Comparison of ENCODE assay signal across 23 cellular contexts in genomic region chr2:204776781-204777559, GRCh38.
A peak's percentile ranks its signal among the peaks of the same experiment; 100 is the strongest.
DNase-seq lines count a peak whose midpoint lies in the region; ATAC-seq and TF ChIP-seq lines count a peak whose summit lies in the region.
"Had no signal": no experiment of that assay in that cellular context is flagged by ENCODE, and none has a peak within 500 bp of the region (broad histone marks: within the 10 kb centered on the region; RNA-seq: fewer than 3 reads in every experiment).

No MANE protein-coding gene starts in this region.

- peak; percentile 75 for ATAC-seq in omental fat pad (ENCODE audit: low FRiP score)
- ATAC-seq: left lung had no signal

- no peak overlapping the region for H3K4me2 ChIP-seq in hepatocyte
- H3K4me2 ChIP-seq: KMS-11 had no signal

- H3K9me3 Mint-ChIP-seq in chondrocyte (ENCODE audit: low read depth), result no peaks in the 10 kb centered on the region
- peaks cover 0 to 9% (median 1%) of the 10 kb centered on the region in 6 donors for H3K9me3 Mint-ChIP-seq in immature natural killer cell

- peaks cover 19% of the 10 kb centered on the region for H3K79me2 ChIP-seq in hepatocyte

- H3K27me3 ChIP-seq in hepatocyte, result no peaks in the 10 kb centered on the region
- H3K27me3 ChIP-seq: esophagus squamous epithelium, left lung, ovary had no signal

- H3K27me3 Mint-ChIP-seq in chondrocyte (ENCODE audit: low read depth), result no peaks in the 10 kb centered on the region
- H3K27me3 Mint-ChIP-seq in immature natural killer cell (ENCODE audit: low read depth in 3 of 3), result peaks cover 0 to 2% (median 0%) of the 10 kb centered on the region in 3 donors

- no peaks in the 10 kb centered on the region for H3K36me3 ChIP-seq in hepatocyte (replicated peaks; ENCODE audit: insufficient read depth, low read depth)
- H3K36me3 ChIP-seq: esophagus squamous epithelium, left lung, ovary, thoracic aorta had no signal

- peak; percentile 25 for DNase-seq in GM03348 (ENCODE audit: low spot score)
- peak; percentile 18 for DNase-seq in NCI-H69 (lab: John Stamatoyannopoulos, UW)
- DNase-seq in chondrocyte (ENCODE audit: low spot score), result no peak
- DNase-seq in omental fat pad (ENCODE audit: low spot score), result no peak
- no peak for DNase-seq in A172 (ENCODE audit: low spot score)
- no peak for DNase-seq in hepatocyte (ENCODE audit: low spot score)
- DNase-seq in immature natural killer cell, result no peak
- DNase-seq: activated CD8-positive, alpha-beta memory T cell treated with anti-CD3 and anti-CD28 coated beads, Interleukin-2, amount 50 U/mL, for 4 hours; activated gamma-delta T cell treated with Interleukin-2 at 50 U/mL for 16 hours; C1 segment of cervical spinal cord; DMS79 treated with DMSO at 0.1 percent for 48 hours; esophagus squamous epithelium; left lung; NCI-H1436; NCI-H2227 treated with DMSO at 0.1 percent for 48 hours; ovary; SHP77 treated with DMSO at 0.1 percent for 48 hours; stimulated activated CD4-positive, alpha-beta T cell treated with anti-CD3 and anti-CD28 coated beads, Interleukin-4, amount 100 ng/mL, for 24 hours; stimulated activated CD8-positive, alpha-beta memory T cell treated with anti-CD3 and anti-CD28 coated beads, Interleukin-4, amount 100 ng/mL, for 48 hours; T-helper 2 cell had no signal

- peaks cover 31% of the 10 kb centered on the region for H3K4me1 Mint-ChIP-seq in chondrocyte (ENCODE audit: low read depth)
- H3K4me1 Mint-ChIP-seq in immature natural killer cell, result no peaks in the 10 kb centered on the region

- H3K9me2 ChIP-seq in hepatocyte (replicated peaks; ENCODE audit: insufficient read depth), result no peaks in the 10 kb centered on the region

- H3K4me3 ChIP-seq in hepatocyte, result no peak overlapping the region
- H3K4me3 ChIP-seq: esophagus squamous epithelium, left lung, ovary, skin epidermis, thoracic aorta had no signal

- WGBS in hepatocyte (ENCODE audit: low lambda C conversion rate, missing lambda C conversion rate), result 80% methylated on average over 1 of the region's 1 CpG

- no peaks in the 10 kb centered on the region for H4K20me1 ChIP-seq in hepatocyte (ENCODE audit: insufficient read depth, poor library complexity, severe bottlenecking)

- H3K4me1 ChIP-seq in hepatocyte (ENCODE audit: insufficient read depth), result peaks cover 10% of the 10 kb centered on the region
- H3K4me1 ChIP-seq: left lung had no signal

- peak overlapping the region; percentile 53 for H3K27ac Mint-ChIP-seq in chondrocyte (ENCODE audit: unreplicated experiment)
- H3K27ac Mint-ChIP-seq in immature natural killer cell, result no peak overlapping the region

- no peaks in the 10 kb centered on the region for H3K9me3 ChIP-seq in hepatocyte (ENCODE audit: low read depth)
- H3K9me3 ChIP-seq: esophagus squamous epithelium, left lung, ovary, thoracic aorta had no signal

- H3K27ac ChIP-seq in hepatocyte, result no peak overlapping the region
- H3K27ac ChIP-seq: esophagus squamous epithelium, KMS-11, left lung, ovary, thoracic aorta had no signal

- no peaks in the 10 kb centered on the region for H3K36me3 Mint-ChIP-seq in chondrocyte (ENCODE audit: low read depth)
- H3K36me3 Mint-ChIP-seq in immature natural killer cell, result no peaks in the 10 kb centered on the region

- no peak overlapping the region for H2AFZ ChIP-seq in hepatocyte

- H3K4me3 Mint-ChIP-seq in chondrocyte (ENCODE audit: unreplicated experiment) (no peak overlapping the region), immature natural killer cell (no peak overlapping the region)

- TF ChIP-seq CTCF in chondrocyte (IDR thresholded peaks at IDR 0.05), result no peak
- no peak for TF ChIP-seq CTCF in omental fat pad (IDR thresholded peaks at IDR 0.05)
- TF ChIP-seq CTCF in hepatocyte (IDR thresholded peaks at IDR 0.05; ENCODE audit: poor library complexity), result no peak

Comparison
In these comparisons a context has a peak if more than half of its experiments do, and no peak if none do; other contexts are left out.
1. DNase-seq: peak in GM03348 (single experiment) and NCI-H69 (single experiment); none in chondrocyte (single experiment), omental fat pad (single experiment), A172 (single experiment), hepatocyte (single experiment) and immature natural killer cell (0 of 3).